Comparison of ENCODE assay signal across 1 cellular context in genomic region chr20:33825340-33826269, GRCh38.
A peak's percentile ranks its signal among the peaks of the same experiment; 100 is the strongest.
TF ChIP-seq lines count a peak whose summit lies in the region.

No MANE protein-coding gene starts in this region.

TF ChIP-seq in HepG2, 621 proteins besides CTCF, POLR2A, EP300 and RAD21 (continued from another document):
- no peak for TF ChIP-seq BRF2 (CRISPR knock-in tag; IDR thresholded peaks at IDR 0.05)
- TF ChIP-seq SSRP1 (CRISPR knock-in tag; IDR thresholded peaks at IDR 0.05), result peak; percentile 89; the same call in 1 of the 2 replicates
- no peak for TF ChIP-seq ZNF572 (CRISPR knock-in tag; IDR thresholded peaks at IDR 0.05)
- no peak for TF ChIP-seq ZBTB1 (CRISPR knock-in tag; IDR thresholded peaks at IDR 0.05; ENCODE audit: borderline replicate concordance)
- TF ChIP-seq POLR2G (IDR thresholded peaks at IDR 0.05; ENCODE audit: low read depth, low read length), result peak; percentile 40; the same call in 1 of the 2 replicates
- TF ChIP-seq SMARCC2 (IDR thresholded peaks at IDR 0.05), result no peak
- no peak for TF ChIP-seq U2AF1 (optimal IDR thresholded peaks at IDR 0.05; ENCODE audit: low read depth, low read length)
- TF ChIP-seq ZNF143 (CRISPR knock-in tag; IDR thresholded peaks at IDR 0.05), result no peak
